ENCODE assay signal across 27 cellular contexts in the genomic region with DNA sequence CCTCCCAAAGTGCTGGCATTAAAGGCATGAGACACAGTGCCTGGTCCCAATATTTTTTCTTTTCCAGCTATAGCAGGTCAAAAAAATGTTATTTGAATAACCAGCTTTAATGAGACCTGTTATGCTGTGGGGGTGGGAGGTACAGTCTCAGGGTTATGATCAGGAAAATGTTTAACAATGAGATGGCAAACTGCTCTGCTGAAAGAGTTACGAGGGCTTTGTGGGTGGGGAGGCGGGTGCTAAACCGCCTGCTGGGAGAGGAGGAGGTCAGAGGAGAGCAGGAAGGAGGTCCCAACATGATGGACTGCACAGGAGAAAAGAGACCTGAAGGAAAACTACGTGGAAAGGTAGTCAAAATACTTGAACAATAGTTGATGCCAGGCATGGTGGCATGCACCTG.
"Had no signal": no experiment of that assay in that cellular context is flagged by ENCODE, and none has a peak within 500 bp of the region (broad histone marks: within the 10 kb centered on the region; RNA-seq: fewer than 3 reads in every experiment).

No MANE protein-coding gene starts in this region.

- H3K27me3 ChIP-seq: left lung, right lobe of liver, tibial nerve, uterus had no signal

- H3K36me3 Mint-ChIP-seq: immature natural killer cell; stimulated activated memory B cell treated with anti-CD40 and anti-IgM and Interleukin-4, amounts not matched to agents 10 μg/mL and 1 μg/mL and 100 μg/mL, for 72 hours; type B pancreatic cell had no signal

- ATAC-seq: left lung; lower lobe of right lung; naive thymus-derived CD8-positive, alpha-beta T cell; psoas muscle; right lobe of liver; stimulated activated memory B cell treated with anti-CD40 and anti-IgM and Interleukin-4, amounts not matched to agents 10 μg/mL and 1 μg/mL and 100 μg/mL, for 72 hours; stimulated activated naive CD8-positive, alpha-beta T cell treated with anti-CD3 and anti-CD28 coated beads, Interleukin-15, amount 100 ng/mL, for 72 hours had no signal

- H3K9me3 Mint-ChIP-seq: immature natural killer cell; neural crest cell; stimulated activated memory B cell treated with anti-CD40 and anti-IgM and Interleukin-4, amounts not matched to agents 10 μg/mL and 1 μg/mL and 100 μg/mL, for 72 hours; stimulated activated naive CD8-positive, alpha-beta T cell treated with anti-CD3 and anti-CD28 coated beads, Interleukin-15, amount 100 ng/mL, for 72 hours; type B pancreatic cell had no signal

- H3K27me3 Mint-ChIP-seq: naive thymus-derived CD8-positive, alpha-beta T cell; stimulated activated naive CD8-positive, alpha-beta T cell treated with anti-CD3 and anti-CD28 coated beads, Interleukin-15, amount 100 ng/mL, for 72 hours; type B pancreatic cell had no signal

- H3K4me3 Mint-ChIP-seq: immature natural killer cell; naive thymus-derived CD8-positive, alpha-beta T cell; nephron; neural crest cell; stimulated activated memory B cell treated with anti-CD40 and anti-IgM and Interleukin-4, amounts not matched to agents 10 μg/mL and 1 μg/mL and 100 μg/mL, for 72 hours; stimulated activated naive CD8-positive, alpha-beta T cell treated with anti-CD3 and anti-CD28 coated beads, Interleukin-15, amount 100 ng/mL, for 72 hours; type B pancreatic cell had no signal

- H3K4me1 ChIP-seq: left lung, parathyroid adenoma, psoas muscle, right lobe of liver, tibial nerve, uterus had no signal

- H3K27ac ChIP-seq: left lung, lower lobe of right lung, parathyroid adenoma, psoas muscle, right lobe of liver, tibial nerve, uterus had no signal

- H3K4me3 ChIP-seq: left lung, lower lobe of right lung, psoas muscle, right lobe of liver, smooth muscle cell, tibial nerve, uterus had no signal

- H3K4me1 Mint-ChIP-seq: nephron; neural crest cell; stimulated activated memory B cell treated with anti-CD40 and anti-IgM and Interleukin-4, amounts not matched to agents 10 μg/mL and 1 μg/mL and 100 μg/mL, for 72 hours had no signal

- DNase-seq: hypothalamus; immature natural killer cell; kidney; left colon; left lung; lower lobe of right lung; mammary epithelial cell; mesenchymal stem cell; naive thymus-derived CD8-positive, alpha-beta T cell; nucleus accumbens; psoas muscle; right lobe of liver; stimulated activated CD4-positive, alpha-beta T cell treated with anti-CD3 and anti-CD28 coated beads, Interleukin-1b, Interleukin-23, amount 100 ng/mL, for 48 hours; stimulated activated CD4-positive, alpha-beta T cell treated with anti-CD3 and anti-CD28 coated beads, Interleukin-2, amount 100 ng/mL, for 48 hours; stimulated activated CD4-positive, alpha-beta T cell treated with anti-CD3 and anti-CD28 coated beads, Interleukin-4, amount 100 ng/mL, for 4 hours; stimulated activated CD8-positive, alpha-beta memory T cell treated with anti-CD3 and anti-CD28 coated beads, Interleukin-4, amount 100 ng/mL, for 48 hours; stimulated activated naive CD4-positive, alpha-beta T cell treated with Interleukin-2 at 50 U/mL for 16 hours; stimulated activated naive CD8-positive, alpha-beta T cell treated with anti-CD3 and anti-CD28 coated beads, Interleukin-15, amount 100 ng/mL, for 72 hours; substantia nigra; uterus had no signal

- H3K9me3 ChIP-seq: left lung, lower lobe of right lung, psoas muscle, right lobe of liver, uterus had no signal

- H3K27ac Mint-ChIP-seq: immature natural killer cell; naive thymus-derived CD8-positive, alpha-beta T cell; nephron; stimulated activated memory B cell treated with anti-CD40 and anti-IgM and Interleukin-4, amounts not matched to agents 10 μg/mL and 1 μg/mL and 100 μg/mL, for 72 hours; stimulated activated naive CD8-positive, alpha-beta T cell treated with anti-CD3 and anti-CD28 coated beads, Interleukin-15, amount 100 ng/mL, for 72 hours; type B pancreatic cell had no signal
